Comparison of ENCODE assay signal across 1 cellular context in the genomic region with DNA sequence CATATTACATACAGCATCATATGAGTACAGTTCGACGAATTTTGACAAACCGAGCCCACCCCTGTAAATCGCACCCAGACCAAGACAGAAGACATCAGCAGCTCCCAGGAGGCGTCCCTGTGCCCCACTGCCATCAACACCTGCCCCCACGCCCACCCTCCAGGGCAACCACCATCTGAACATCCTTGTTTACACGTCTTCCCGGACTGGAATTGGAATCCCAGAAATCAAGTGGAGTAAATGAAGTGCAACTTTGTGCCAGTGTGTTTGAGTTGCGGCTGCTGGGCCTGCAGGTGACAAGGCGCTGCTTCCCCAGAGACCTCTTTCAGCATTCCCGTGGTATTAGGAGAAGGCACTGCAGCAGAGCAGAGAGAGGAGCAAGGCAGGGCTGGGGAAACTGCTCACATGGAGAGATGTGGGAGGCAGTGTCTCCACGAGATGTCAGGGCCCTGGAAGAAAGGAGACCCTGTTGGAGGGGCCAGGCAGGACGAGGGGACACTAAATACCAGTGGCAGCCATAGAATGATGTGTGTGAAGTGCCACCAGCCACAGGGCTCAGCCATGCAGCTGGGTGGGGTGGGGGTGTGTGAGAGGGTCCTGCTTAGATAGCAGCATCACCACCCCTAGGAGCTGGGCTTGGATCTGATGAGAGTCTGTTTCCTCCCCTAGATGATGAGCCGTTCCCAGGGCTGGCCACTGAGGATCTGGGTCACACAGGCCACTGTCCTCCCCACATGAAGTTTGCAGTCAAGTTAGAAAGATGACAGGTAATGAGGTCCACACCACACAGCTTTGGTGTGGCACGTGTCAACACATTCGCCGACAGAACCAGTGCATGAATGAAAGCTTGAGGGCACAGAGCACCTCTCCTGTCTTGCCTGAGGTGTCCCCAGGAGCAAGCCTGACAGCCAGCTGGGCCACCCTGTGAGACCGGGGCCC.
A peak's percentile ranks its signal among the peaks of the same experiment; 100 is the strongest.
TF ChIP-seq lines count a peak whose summit lies in the region.

No MANE protein-coding gene starts in this region.

TF ChIP-seq in HepG2, 621 proteins besides CTCF, POLR2A, EP300 and RAD21:
- TF ChIP-seq ZNF430 (CRISPR knock-in tag; IDR thresholded peaks at IDR 0.05) (no peak), RXRA (CRISPR knock-in tag; IDR thresholded peaks at IDR 0.05) (0 out of 2 replicates have a peak, but pooled peaks have one; percentile 3)
